8 cellular contexts compared by ENCODE assay signal in genomic region chr10:72354356-72355213, GRCh38. TPM values are rescaled to one million over a fixed set of nuclear protein-coding genes. Genes with fewer than 3 reads are reported as not detected.
DNase-seq lines count a peak whose midpoint lies in the region; ATAC-seq and TF ChIP-seq lines count a peak whose summit lies in the region.

Gene DNAJB12 (minus strand): TSS chr10:72354919. CDS start chr10:72354897, 22 bp downstream.

- no peaks in the 10 kb centered on the region for H3K36me3 ChIP-seq in ovary
- H3K36me3 ChIP-seq in thymus (ENCODE audit: control insufficient read depth, insufficient read depth), result peaks cover 19% of the 10 kb centered on the region

- peak within 1 kb of the TSS; percentile 89 for H3K27ac ChIP-seq in ovary
- H3K27ac ChIP-seq in thymus (ENCODE audit: low read depth), result peak within 1 kb of the TSS; percentile 99

- 0 to 1% (median 0%) methylated on average over 71 to 74 of the region's 74 CpGs for WGBS in ovary, 3 donors
- under 1% methylated on average over 74 of the region's 74 CpGs for WGBS in thymus

- intact Hi-C loops in Right ventricle myocardium superior (cut with DNase I), result no loop called here
- intact Hi-C loops in ovary (cut with DNase I), result no loop called here

- H3K27me3 Mint-ChIP-seq in activated naive CD8-positive, alpha-beta T cell treated with anti-CD3 and anti-CD28 coated beads, Interleukin-2, amount 50 U/mL, for 24 hours, result peaks cover 2% of the 10 kb centered on the region

- TF ChIP-seq POLR2A in ovary (IDR thresholded peaks at IDR 0.05), result peak; percentile 82

- TF ChIP-seq CTCF in GM12875 (IDR thresholded peaks at IDR 0.05; ENCODE audit: borderline replicate concordance, insufficient read depth, low read depth, low read length), result no peak
- no peak for TF ChIP-seq CTCF in ovary (IDR thresholded peaks at IDR 0.05)

- ATAC-seq in HG02798 (IDR thresholded peaks at IDR 0.05; ENCODE audit: poor library complexity, unreplicated experiment), result peak; percentile 84
- peak; percentile 83 for ATAC-seq in activated naive CD8-positive, alpha-beta T cell treated with anti-CD3 and anti-CD28 coated beads, Interleukin-2, amount 50 U/mL, for 24 hours
- ATAC-seq in Right ventricle myocardium superior (ENCODE audit: poor library complexity), result peak; percentile 94

- H3K27ac Mint-ChIP-seq in activated naive CD8-positive, alpha-beta T cell treated with anti-CD3 and anti-CD28 coated beads, Interleukin-2, amount 50 U/mL, for 24 hours, result peak within 1 kb of the TSS; percentile 97

- no peaks in the 10 kb centered on the region for H3K9me3 Mint-ChIP-seq in activated naive CD8-positive, alpha-beta T cell treated with anti-CD3 and anti-CD28 coated beads, Interleukin-2, amount 50 U/mL, for 24 hours

- H3K4me1 ChIP-seq in ovary (ENCODE audit: insufficient read depth), result peaks cover 6% of the 10 kb centered on the region
- H3K4me1 ChIP-seq in thymus (ENCODE audit: control insufficient read depth, insufficient read depth, low read length), result peaks cover 8% of the 10 kb centered on the region

- H3K4me3 ChIP-seq in GM12875 (ENCODE audit: low read depth, low read length), result peak within 1 kb of the TSS; percentile 96
- H3K4me3 ChIP-seq in ovary, result peak within 1 kb of the TSS; percentile 96
- peak within 1 kb of the TSS; percentile 98 for H3K4me3 ChIP-seq in thymus (ENCODE audit: low read length)

- peaks cover 10% of the 10 kb centered on the region for H3K36me3 Mint-ChIP-seq in activated naive CD8-positive, alpha-beta T cell treated with anti-CD3 and anti-CD28 coated beads, Interleukin-2, amount 50 U/mL, for 24 hours (ENCODE audit: low read depth)

- TF ChIP-seq EP300 in ovary (IDR thresholded peaks at IDR 0.05), result no peak

- peaks cover 35% of the 10 kb centered on the region for H3K4me1 Mint-ChIP-seq in activated naive CD8-positive, alpha-beta T cell treated with anti-CD3 and anti-CD28 coated beads, Interleukin-2, amount 50 U/mL, for 24 hours

- no peaks in the 10 kb centered on the region for H3K27me3 ChIP-seq in ovary
- H3K27me3 ChIP-seq in thymus (ENCODE audit: control insufficient read depth, insufficient read depth), result no peaks in the 10 kb centered on the region

- H3K9me3 ChIP-seq in ovary (no peaks in the 10 kb centered on the region), thymus (ENCODE audit: control insufficient read depth) (no peaks in the 10 kb centered on the region)

- peak within 1 kb of the TSS; percentile 96 for H3K4me3 Mint-ChIP-seq in activated naive CD8-positive, alpha-beta T cell treated with anti-CD3 and anti-CD28 coated beads, Interleukin-2, amount 50 U/mL, for 24 hours

- DNase-seq in NCI-H1436 (lab: John Stamatoyannopoulos, UW) (peak; percentile 90), SW480 (ENCODE audit: low spot score) (peak; percentile 97), Right ventricle myocardium superior (peak; percentile 93), ovary (peak; percentile 89 to 94 (median 91))
- DNase-seq in activated naive CD8-positive, alpha-beta T cell treated with anti-CD3 and anti-CD28 coated beads, Interleukin-2, amount 50 U/mL, for 24 hours, result peak; percentile 89

RNA-seq across cellular contexts. Expression of gene DNAJB12, which starts in this region (rescaled TPM):
- total RNA-seq in Right ventricle myocardium superior, result 26.1 TPM
- total RNA-seq in ovary, result 10 to 100 TPM; 27.6 to 46.4 (median 33.1) TPM
- polyA plus RNA-seq in ovary, result 10 to 100 TPM; 27.5 to 32.0 TPM
- polyA plus RNA-seq in thymus, result 14.6 TPM

Comparison
In these comparisons a context has a peak if more than half of its experiments do, and no peak if none do; other contexts are left out.
1. Peak in every context shown above with its lines: DNase-seq, ATAC-seq, H3K4me3 ChIP-seq and H3K27ac ChIP-seq.